8 cellular contexts compared by ENCODE assay signal in the genomic region with DNA sequence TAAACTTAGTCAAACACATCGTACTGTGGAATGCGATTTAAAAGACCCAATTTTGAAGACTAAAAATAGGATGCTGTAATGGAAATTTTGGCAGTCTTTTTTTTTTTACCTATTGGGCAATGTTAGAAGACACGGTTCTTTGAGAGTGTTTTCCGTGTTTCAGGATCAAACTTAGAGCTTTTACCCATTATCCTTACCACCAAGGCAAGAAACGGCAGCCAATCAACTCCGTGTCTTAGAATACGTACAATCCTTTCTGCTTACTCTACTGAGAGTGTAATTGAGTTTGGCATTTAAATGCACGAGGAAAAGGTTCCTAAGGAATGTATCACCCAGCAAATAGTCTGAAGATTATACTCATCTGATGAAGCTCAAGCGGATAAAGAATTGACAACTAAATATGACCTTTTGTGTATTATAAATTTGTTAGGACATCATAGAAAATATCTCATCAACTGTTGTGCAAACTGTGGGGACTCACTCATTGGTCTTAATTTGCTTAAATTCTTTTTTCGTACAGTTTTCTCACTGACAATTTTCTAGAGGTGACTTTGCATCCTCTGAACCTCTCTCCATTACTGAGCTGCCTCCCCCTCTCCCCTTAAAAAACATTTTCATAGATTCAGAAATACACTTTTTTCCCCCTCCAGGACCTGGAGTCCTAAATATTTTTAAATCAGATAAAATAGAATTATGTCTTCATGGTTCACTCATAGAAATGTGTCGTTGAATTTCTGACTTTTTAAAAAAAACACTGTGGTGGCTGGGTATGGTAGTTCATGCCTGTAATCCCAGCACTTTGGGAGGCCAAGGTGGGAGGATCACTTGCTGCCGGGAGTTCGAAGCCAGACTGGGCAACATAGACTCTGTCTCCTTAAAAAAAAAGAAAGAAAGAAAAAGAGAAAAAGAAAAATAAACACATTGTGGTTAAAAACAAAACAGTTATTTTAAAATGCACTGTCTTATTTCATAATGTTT. TPM values are rescaled to one million over a fixed set of nuclear protein-coding genes. Genes with fewer than 3 reads are reported as not detected.
DNase-seq lines count a peak whose midpoint lies in the region; ATAC-seq, FAIRE-seq and TF ChIP-seq lines count a peak whose summit lies in the region.

No MANE protein-coding gene starts in this region.

- intact Hi-C loops in heart right ventricle (cut with DNase I) = loop anchor here in 7 of 10 donors (2.0 to 10.0 kb wide), 10 partner anchors 40 to 131 kb away; no protein-coding TSS in a partner anchor
- intact Hi-C loops in Right ventricle myocardium superior (cut with DNase I) = loop anchor here (5.0 kb wide), 1 partner anchor 130 kb away; no protein-coding TSS in a partner anchor

- peak overlapping the region; percentile 86 to 97 (median 93) for H3K27ac ChIP-seq in heart right ventricle
- peak overlapping the region; percentile 92 to 97 for H3K27ac ChIP-seq in coronary artery

- DNase-seq in heart right ventricle (no peak), Right ventricle myocardium superior (no peak), RCC 7860 (ENCODE audit: low spot score) (peak; percentile 24), coronary artery (ENCODE audit: low spot score) (no peak), myocyte (ENCODE audit: low read depth) (peak; percentile 51), foreskin melanocyte (no peak), 8988T (no peak)

- H3K4me3 ChIP-seq in heart right ventricle (peak overlapping the region; percentile 75 to 98 (median 89)), coronary artery (peak overlapping the region; percentile 75)

- WGBS in heart right ventricle, 2 donors = 21 to 23% methylated on average over 13 of the region's 13 CpGs

- H3K4me1 ChIP-seq in heart right ventricle = peaks cover 0 to 74% (median 67%) of the 10 kb centered on the region in 9 donors

- TF ChIP-seq CTCF in heart right ventricle (IDR thresholded peaks at IDR 0.05) = no peak
- no peak for TF ChIP-seq CTCF in coronary artery (IDR thresholded peaks at IDR 0.05)

- FAIRE-seq in RCC 7860 (lab: Jason Lieb, UNC) = no peak

- H3K36me3 ChIP-seq in heart right ventricle = peaks cover 0 to 20% (median 12%) of the 10 kb centered on the region in 9 donors

- no peaks in the 10 kb centered on the region for H3K9me3 ChIP-seq in heart right ventricle

- no peaks in the 10 kb centered on the region for H3K27me3 ChIP-seq in heart right ventricle

- no peak for ATAC-seq in heart right ventricle
- no peak for ATAC-seq in Right ventricle myocardium superior (ENCODE audit: poor library complexity)
- ATAC-seq in HG02610 (IDR thresholded peaks at IDR 0.05; ENCODE audit: unreplicated experiment) = no peak

RNA-seq across cellular contexts. Expression of a gene that starts 1.3 kb away (rescaled TPM):
- total RNA-seq in heart right ventricle (10 to 100 TPM; 13.1 to 24.4 (median 15.4) TPM), Right ventricle myocardium superior (21.0 TPM), myocyte (14.5 and 21.6 TPM in 2 replicates)
- 1 to 10 TPM; 5.6 to 6.6 TPM for polyA plus RNA-seq in heart right ventricle
- polyA plus RNA-seq in myocyte (2012) = 10.4 TPM

RNA-seq across cellular contexts. Expression of a gene that starts 1.5 kb away (rescaled TPM):
- total RNA-seq in heart right ventricle = 10 to 100 TPM; 10.1 to 16.5 (median 13.6) TPM
- 1 to 10 TPM; 2.9 to 9.9 TPM for polyA plus RNA-seq in heart right ventricle
- total RNA-seq in Right ventricle myocardium superior = 18.6 TPM
- total RNA-seq in myocyte = 16.0 and 16.5 TPM in 2 replicates
- 9.4 TPM for polyA plus RNA-seq in myocyte (2012)

Comparison
In these comparisons a context has a peak if more than half of its experiments do, and no peak if none do; other contexts are left out.
1. DNase-seq: peak in RCC 7860 (single experiment) and myocyte (single experiment); none in heart right ventricle (0 of 2), Right ventricle myocardium superior (single experiment), coronary artery (single experiment), foreskin melanocyte (single experiment) and 8988T (single experiment).